ENCODE assay signal across 1 cellular context in genomic region chr17:1431631-1432104, GRCh38.
TF ChIP-seq lines count a peak whose summit lies in the region.

No MANE protein-coding gene starts in this region.

TF ChIP-seq in GM12878, 131 proteins besides CTCF, POLR2A, EP300 and RAD21 (continued from another document and continues in another):
- no peak for TF ChIP-seq E2F4 (IDR thresholded peaks at IDR 0.05; ENCODE audit: low read depth, low read length)
- no peak for TF ChIP-seq TARDBP (IDR thresholded peaks at IDR 0.05; ENCODE audit: borderline replicate concordance)
- no peak for TF ChIP-seq RBBP5 (conservative IDR thresholded peaks at IDR 0.05)
- TF ChIP-seq ZNF687 (IDR thresholded peaks at IDR 0.05), result no peak
- no peak for TF ChIP-seq NKRF (conservative IDR thresholded peaks at IDR 0.05)
- no peak for TF ChIP-seq ATF7 (IDR thresholded peaks at IDR 0.05; ENCODE audit: low read depth)
- TF ChIP-seq NR2C2 (IDR thresholded peaks at IDR 0.05; ENCODE audit: borderline replicate concordance, control insufficient read depth, insufficient read length, low read depth), result no peak
- TF ChIP-seq ETV6 (conservative IDR thresholded peaks at IDR 0.05 in 1 of 2, IDR thresholded peaks at IDR 0.05 in 1 of 2; ENCODE audit: borderline replicate concordance in 1 of 2, low read depth in 1 of 2), result no peak; a peak in 1 of 4 replicates
- TF ChIP-seq HSF1 (IDR thresholded peaks at IDR 0.05; ENCODE audit: low read depth, low read length), result no peak
- TF ChIP-seq JUND (IDR thresholded peaks at IDR 0.05; ENCODE audit: low read depth, low read length), result no peak
- no peak for TF ChIP-seq PRDM15 (CRISPR knock-in tag; IDR thresholded peaks at IDR 0.05)
- TF ChIP-seq CBFB (IDR thresholded peaks at IDR 0.05; ENCODE audit: low read depth), result no peak
- TF ChIP-seq CHD4 (IDR thresholded peaks at IDR 0.05), result no peak
- TF ChIP-seq SMAD5 (IDR thresholded peaks at IDR 0.05; ENCODE audit: low read depth), result no peak
- TF ChIP-seq MEF2B (IDR thresholded peaks at IDR 0.05; ENCODE audit: partially characterized antibody, poor library complexity, severe bottlenecking), result peak; percentile 59
- TF ChIP-seq CEBPB (IDR thresholded peaks at IDR 0.05; ENCODE audit: borderline replicate concordance in 1 of 2, low read depth in 2 of 2, low read length in 2 of 2), result 0 out of 4 replicates have a peak, but pooled peaks of 1 of the 2 experiments have one; percentile 48
- no peak for TF ChIP-seq SPI1 (IDR thresholded peaks at IDR 0.05; ENCODE audit: borderline replicate concordance, insufficient read depth, low read depth, low read length)
- no peak for TF ChIP-seq PAX5 (IDR thresholded peaks at IDR 0.05; ENCODE audit: borderline replicate concordance, low read depth, low read length)
- TF ChIP-seq SMARCA5 (IDR thresholded peaks at IDR 0.05), result no peak
- 0 out of 2 replicates have a peak, but pooled peaks have one; percentile 62 for TF ChIP-seq MTA3 (IDR thresholded peaks at IDR 0.05; ENCODE audit: borderline replicate concordance, low read length)
- TF ChIP-seq ZBTB40 (IDR thresholded peaks at IDR 0.05; ENCODE audit: borderline replicate concordance), result no peak
- no peak for TF ChIP-seq FOXK2 (IDR thresholded peaks at IDR 0.05)
- TF ChIP-seq SIX5 (IDR thresholded peaks at IDR 0.05; ENCODE audit: low read depth, low read length, severe bottlenecking), result no peak
- no peak for TF ChIP-seq ZBTB11 (CRISPR knock-in tag; IDR thresholded peaks at IDR 0.05)
- TF ChIP-seq ATF3 (IDR thresholded peaks at IDR 0.05; ENCODE audit: borderline replicate concordance, extremely low read depth, low read depth, low read length), result no peak
- TF ChIP-seq NFXL1 (IDR thresholded peaks at IDR 0.05; ENCODE audit: borderline replicate concordance), result no peak
- no peak for TF ChIP-seq ZBTB33 (IDR thresholded peaks at IDR 0.05)
- no peak for TF ChIP-seq ZNF274 (IDR thresholded peaks at IDR 0.05; ENCODE audit: insufficient read depth, insufficient read length)
- no peak for TF ChIP-seq IRF5 (IDR thresholded peaks at IDR 0.05; ENCODE audit: borderline replicate concordance)
